ENCODE assay signal across 1 cellular context in the genomic region with DNA sequence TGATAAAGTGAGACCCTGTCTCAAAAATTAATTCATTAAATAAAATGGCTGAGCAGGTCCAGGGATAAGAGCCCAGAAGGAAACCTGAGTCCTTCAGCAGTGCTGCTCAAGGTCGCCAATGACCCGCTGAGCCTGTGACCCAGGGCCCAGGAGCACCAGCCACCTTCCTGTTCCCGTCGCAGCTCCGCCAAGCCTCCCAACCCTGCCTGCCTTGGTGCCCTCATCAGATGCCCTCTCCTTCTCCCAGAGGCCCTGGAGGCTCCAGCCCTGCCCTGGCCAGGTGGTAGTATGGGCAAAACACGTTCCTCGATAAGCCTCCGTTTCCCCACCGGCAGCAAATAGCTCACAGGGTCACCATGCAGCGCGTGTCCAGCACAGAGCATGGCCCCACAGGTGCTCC.
TF ChIP-seq lines count a peak whose summit lies in the region.

No MANE protein-coding gene starts in this region.

TF ChIP-seq in GM12878, 131 proteins besides CTCF, POLR2A, EP300 and RAD21:
- TF ChIP-seq, protein P1, sequence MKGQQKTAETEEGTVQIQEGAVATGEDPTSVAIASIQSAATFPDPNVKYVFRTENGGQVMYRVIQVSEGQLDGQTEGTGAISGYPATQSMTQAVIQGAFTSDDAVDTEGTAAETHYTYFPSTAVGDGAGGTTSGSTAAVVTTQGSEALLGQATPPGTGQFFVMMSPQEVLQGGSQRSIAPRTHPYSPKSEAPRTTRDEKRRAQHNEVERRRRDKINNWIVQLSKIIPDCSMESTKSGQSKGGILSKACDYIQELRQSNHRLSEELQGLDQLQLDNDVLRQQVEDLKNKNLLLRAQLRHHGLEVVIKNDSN (IDR thresholded peaks at IDR 0.05; ENCODE audit: borderline replicate concordance, extremely low read length, insufficient read depth, low read depth, low read length) = no peak
- no peak for TF ChIP-seq PML (IDR thresholded peaks at IDR 0.05; ENCODE audit: low read length)
- TF ChIP-seq, protein P2, sequence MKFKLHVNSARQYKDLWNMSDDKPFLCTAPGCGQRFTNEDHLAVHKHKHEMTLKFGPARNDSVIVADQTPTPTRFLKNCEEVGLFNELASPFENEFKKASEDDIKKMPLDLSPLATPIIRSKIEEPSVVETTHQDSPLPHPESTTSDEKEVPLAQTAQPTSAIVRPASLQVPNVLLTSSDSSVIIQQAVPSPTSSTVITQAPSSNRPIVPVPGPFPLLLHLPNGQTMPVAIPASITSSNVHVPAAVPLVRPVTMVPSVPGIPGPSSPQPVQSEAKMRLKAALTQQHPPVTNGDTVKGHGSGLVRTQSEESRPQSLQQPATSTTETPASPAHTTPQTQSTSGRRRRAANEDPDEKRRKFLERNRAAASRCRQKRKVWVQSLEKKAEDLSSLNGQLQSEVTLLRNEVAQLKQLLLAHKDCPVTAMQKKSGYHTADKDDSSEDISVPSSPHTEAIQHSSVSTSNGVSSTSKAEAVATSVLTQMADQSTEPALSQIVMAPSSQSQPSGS (IDR thresholded peaks at IDR 0.05; ENCODE audit: low read length) = no peak
- no peak for TF ChIP-seq TAF1 (IDR thresholded peaks at IDR 0.05; ENCODE audit: borderline replicate concordance, low read depth, low read length)
